Comparison of ENCODE assay signal across 8 cellular contexts in the genomic region with DNA sequence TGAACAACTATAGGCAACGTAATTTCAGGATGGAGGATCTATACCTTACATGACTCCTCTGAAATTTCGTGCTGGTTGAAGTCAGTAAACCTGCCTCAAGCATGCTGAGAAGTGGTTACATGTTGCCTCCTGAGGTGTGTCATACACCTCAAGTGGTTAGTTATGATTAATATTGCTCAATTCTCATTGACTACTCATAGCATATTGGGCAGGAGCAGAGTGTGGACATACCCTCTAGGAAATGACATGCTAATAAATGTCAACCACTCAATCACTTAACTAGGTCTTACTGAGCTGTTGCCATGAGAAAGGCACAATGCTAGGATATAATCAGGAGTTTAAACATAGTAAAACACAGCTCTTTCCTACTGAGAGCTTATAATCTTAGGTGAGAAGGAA. TPM values are rescaled to one million over a fixed set of nuclear protein-coding genes. Genes with fewer than 3 reads are reported as not detected.
DNase-seq lines count a peak whose midpoint lies in the region; ATAC-seq and TF ChIP-seq lines count a peak whose summit lies in the region.

No MANE protein-coding gene starts in this region.

- no peaks in the 10 kb centered on the region for H3K27me3 Mint-ChIP-seq in central memory CD8-positive, alpha-beta T cell
- peaks cover under 1% of the 10 kb centered on the region for H3K27me3 Mint-ChIP-seq in osteocyte (ENCODE audit: unreplicated experiment)

- TF ChIP-seq CTCF in osteocyte (IDR thresholded peaks at IDR 0.05) = no peak

- no peaks in the 10 kb centered on the region for H3K9me3 Mint-ChIP-seq in central memory CD8-positive, alpha-beta T cell
- H3K9me3 Mint-ChIP-seq in osteocyte (ENCODE audit: unreplicated experiment) = no peaks in the 10 kb centered on the region

- ATAC-seq in central memory CD8-positive, alpha-beta T cell (replicated peaks; ENCODE audit: extremely low read depth, poor library complexity, severe bottlenecking) = peak; percentile 42
- ATAC-seq in HG02642 (IDR thresholded peaks at IDR 0.05; ENCODE audit: poor library complexity, unreplicated experiment) (no peak), GM21723 (IDR thresholded peaks at IDR 0.05; ENCODE audit: unreplicated experiment) (no peak), GM18505 (IDR thresholded peaks at IDR 0.05; ENCODE audit: unreplicated experiment) (no peak)

- peak; percentile 63 for DNase-seq in Daoy (ENCODE audit: low read depth)
- peak; percentile 53 for DNase-seq in NCI-H226
- no peak for DNase-seq in central memory CD8-positive, alpha-beta T cell (ENCODE audit: low spot score in 2 of 2)
- DNase-seq in osteocyte (ENCODE audit: extremely low spot score, unreplicated experiment) = no peak
- DNase-seq in ecto neural progenitor cell (ENCODE audit: low spot score) = no peak

- peaks cover 30% of the 10 kb centered on the region for H3K4me1 Mint-ChIP-seq in central memory CD8-positive, alpha-beta T cell
- peaks cover 22% of the 10 kb centered on the region for H3K4me1 Mint-ChIP-seq in osteocyte (ENCODE audit: unreplicated experiment)

- H3K4me3 Mint-ChIP-seq in central memory CD8-positive, alpha-beta T cell = peak overlapping the region; percentile 58
- no peak overlapping the region for H3K4me3 Mint-ChIP-seq in osteocyte (ENCODE audit: unreplicated experiment)

- peaks cover 12% of the 10 kb centered on the region for H3K36me3 Mint-ChIP-seq in central memory CD8-positive, alpha-beta T cell (ENCODE audit: insufficient read depth)
- no peaks in the 10 kb centered on the region for H3K36me3 Mint-ChIP-seq in osteocyte (ENCODE audit: unreplicated experiment)

- H3K27ac Mint-ChIP-seq in central memory CD8-positive, alpha-beta T cell (ENCODE audit: low read depth) = peak overlapping the region; percentile 97
- peak overlapping the region; percentile 96 for H3K27ac Mint-ChIP-seq in osteocyte (ENCODE audit: unreplicated experiment)

- no peak for TF ChIP-seq POLR2A in GM18505 (IDR thresholded peaks at IDR 0.05; ENCODE audit: borderline replicate concordance, extremely low read depth, insufficient read depth, insufficient read length)

RNA-seq across cellular contexts. Expression of a gene that starts 37.1 kb away (rescaled TPM):
- 15.1 and 31.0 TPM in 2 replicates for total RNA-seq in Daoy (2014; rRNA removed; shearing (Covaris generic))
- 11.8 and 12.3 TPM in 2 replicates for total RNA-seq in osteocyte

RNA-seq across cellular contexts. Expression of a gene that starts 47.3 kb away (rescaled TPM):
- total RNA-seq in Daoy (2014; rRNA removed; shearing (Covaris generic)) = 68.5 and 77.3 TPM in 2 replicates
- 227 and 234 TPM in 2 replicates for total RNA-seq in osteocyte

Comparison
In these comparisons a context has a peak if more than half of its experiments do, and no peak if none do; other contexts are left out.
1. DNase-seq: peak in Daoy (single experiment) and NCI-H226 (single experiment); none in central memory CD8-positive, alpha-beta T cell (0 of 2), osteocyte (single experiment) and ecto neural progenitor cell (single experiment).